ENCODE assay signal across 25 cellular contexts in genomic region chr7:2360791-2361190, GRCh38. TPM values are rescaled to one million over a fixed set of nuclear protein-coding genes. Genes with fewer than 3 reads are reported as not detected.
DNase-seq lines count a peak whose midpoint lies in the region; ATAC-seq and TF ChIP-seq lines count a peak whose summit lies in the region.
"Had no signal": no experiment of that assay in that cellular context is flagged by ENCODE, and none has a peak within 500 bp of the region (broad histone marks: within the 10 kb centered on the region; RNA-seq: fewer than 3 reads in every experiment).

No MANE protein-coding gene starts in this region.

- CTCF ChIA-PET in A673 (lab: Charles Lee) (no interaction called here), HEK293 (lab: Yijun Ruan, JAX) (interaction anchor here (0.6 to 1.2 kb wide), 3 partner anchors 39 to 71 kb away, joined by 3 to 5 read pairs (median 4); no protein-coding TSS in a partner anchor)

- intact Hi-C loops in A673 (cut with micrococcal nuclease; ENCODE audit: unreplicated experiment): no loop called here
- intact Hi-C loops in psoas muscle (cut with DNase I): loop anchor here in 1 of 2 donors (5.0 kb wide), 1 partner anchor 37 kb away; no protein-coding TSS in a partner anchor

- H3K27ac ChIP-seq in A673 (ENCODE audit: low read depth, low read length, poor library complexity, severe bottlenecking): peak overlapping the region; percentile 25
- H3K27ac ChIP-seq in HEK293 (ENCODE audit: extremely low read depth, low read depth, low read length): peak overlapping the region; percentile 28; the same call in 1 of the 2 replicates
- no peak overlapping the region for H3K27ac ChIP-seq in psoas muscle
- no peak overlapping the region for H3K27ac ChIP-seq in MM.1S (ENCODE audit: low read length)
- H3K27ac ChIP-seq: esophagus muscularis mucosa, left ventricle myocardium inferior, vagina, VCaP had no signal

- H3K27me3 Mint-ChIP-seq in glutamatergic neuron (ENCODE audit: unreplicated experiment): no peaks in the 10 kb centered on the region

- H3K4me1 Mint-ChIP-seq in glutamatergic neuron (ENCODE audit: low read depth, unreplicated experiment): peaks cover 13% of the 10 kb centered on the region

- H3K4me2 ChIP-seq in MM.1S (ENCODE audit: low read depth, low read length): no peak overlapping the region

- WGBS in psoas muscle, 3 donors: 75 to 80% (median 76%) methylated on average over 6 of the region's 6 CpGs

- H3K4me3 ChIP-seq in A673 (ENCODE audit: low read depth, low read length, poor library complexity, severe bottlenecking) (no peak overlapping the region), HEK293 (ENCODE audit: low read depth, low read length) (no peak overlapping the region), cardiac fibroblast (replicated peaks in 1 of 2; ENCODE audit: low read depth in 2 of 2, low read length in 2 of 2) (no peak overlapping the region), psoas muscle (no peak overlapping the region), MM.1S (ENCODE audit: low read length) (no peak overlapping the region)
- H3K4me3 ChIP-seq: esophagus muscularis mucosa, left ventricle myocardium inferior, mucosa of descending colon, skin epidermis, vagina had no signal

- H3K9ac ChIP-seq in MM.1S (ENCODE audit: low read length): no peak overlapping the region

- TF ChIP-seq CTCF in A673 (conservative IDR thresholded peaks at IDR 0.05; ENCODE audit: low read depth, low read length) (no peak), HEK293 (tag by site-specific recombination; IDR thresholded peaks at IDR 0.05) (no peak), cardiac fibroblast (IDR thresholded peaks at IDR 0.05; ENCODE audit: low read depth, low read length) (no peak), glutamatergic neuron (IDR thresholded peaks at IDR 0.05; ENCODE audit: partially characterized antibody, unreplicated experiment) (no peak), psoas muscle (IDR thresholded peaks at IDR 0.05) (no peak), MM.1S (IDR thresholded peaks at IDR 0.05; ENCODE audit: low read length) (no peak)

- H3F3A ChIP-seq in MM.1S (ENCODE audit: insufficient read depth, low read length): peaks cover 6% of the 10 kb centered on the region

- no peaks in the 10 kb centered on the region for H3K9me2 ChIP-seq in MM.1S (replicated peaks; ENCODE audit: insufficient read depth, low read length)

- H2AFZ ChIP-seq in MM.1S (ENCODE audit: low read length): no peak overlapping the region

- peaks cover 3% of the 10 kb centered on the region for H3K9me3 Mint-ChIP-seq in glutamatergic neuron (ENCODE audit: unreplicated experiment)
- H3K9me3 Mint-ChIP-seq: CD14-positive monocyte; T-helper 2 cell treated with Interferon-gamma antibody and Interleukin-4, amounts not matched to agents 5 μg/mL and 100 μg/mL, for 36 hours had no signal

- no peak for ATAC-seq in psoas muscle
- ATAC-seq: mucosa of descending colon had no signal

- H3K36me3 Mint-ChIP-seq in glutamatergic neuron (ENCODE audit: unreplicated experiment): no peaks in the 10 kb centered on the region

- peaks cover 58% of the 10 kb centered on the region for H4K20me1 ChIP-seq in MM.1S (ENCODE audit: insufficient read depth, low read length)

- peak overlapping the region; percentile 18 for H3K27ac Mint-ChIP-seq in glutamatergic neuron (ENCODE audit: unreplicated experiment)
- H3K27ac Mint-ChIP-seq: T-helper 2 cell treated with Interferon-gamma antibody and Interleukin-4, amounts not matched to agents 5 μg/mL and 100 μg/mL, for 36 hours had no signal

- no peak overlapping the region for H3K4me3 Mint-ChIP-seq in glutamatergic neuron (ENCODE audit: unreplicated experiment)
- H3K4me3 Mint-ChIP-seq: CD14-positive monocyte; T-helper 2 cell treated with Interferon-gamma antibody and Interleukin-4, amounts not matched to agents 5 μg/mL and 100 μg/mL, for 36 hours had no signal

- POLR2A ChIA-PET in A673 (lab: Charles Lee; ENCODE audit: low non-redundant PET) (no interaction called here), HEK293 (lab: Yijun Ruan, JAX) (interaction anchor here (0.7 kb wide), 1 partner anchor 16 kb away, joined by 3 read pairs; no protein-coding TSS in a partner anchor)

- DNase-seq in A673 (ENCODE audit: low spot score) (no peak), cardiac fibroblast (ENCODE audit: low read depth in 2 of 2) (peak; percentile 61 to 77), glutamatergic neuron (no peak), NCI-H82 treated with DMSO at 0.1 percent for 48 hours (lab: John Stamatoyannopoulos, UW; ENCODE audit: unreplicated experiment) (no peak), psoas muscle (no peak), MM.1S (no peak), dedifferentiated amniotic fluid mesenchymal stem cell (ENCODE audit: extremely low spot score) (no peak)
- DNase-seq: activated CD4-positive, alpha-beta T cell treated with anti-CD3 and anti-CD28 coated beads, Interleukin-2, amount 50 U/mL, for 1 hour; activated effector memory CD4-positive, alpha-beta T cell treated with Interleukin-2 at 50 U/mL for 16 hours; amygdala; central memory CD4-positive, alpha-beta T cell; left ventricle myocardium inferior; mucosa of descending colon; NCI-H1417 treated with DMSO at 0.1 percent for 48 hours; NCI-H2107; NCI-H446 treated with DMSO at 0.1 percent for 48 hours; stimulated activated CD4-positive, alpha-beta T cell treated with anti-CD3 and anti-CD28 coated beads, Interleukin-1b, Interleukin-23, amount 100 ng/mL, for 48 hours; substantia nigra had no signal

- H3K27me3 ChIP-seq in A673 (replicated peaks; ENCODE audit: insufficient read depth, low read depth, low read length, poor library complexity) (no peaks in the 10 kb centered on the region), psoas muscle (ENCODE audit: insufficient read depth in 3 of 3, low read length in 2 of 3) (no peaks in the 10 kb centered on the region), MM.1S (replicated peaks; ENCODE audit: insufficient read depth, low read length) (no peaks in the 10 kb centered on the region)
- H3K27me3 ChIP-seq: esophagus muscularis mucosa, vagina had no signal

- H3K36me3 ChIP-seq in A673 (ENCODE audit: insufficient read depth, low read length, poor library complexity, severe bottlenecking): peaks cover 85% of the 10 kb centered on the region
- H3K36me3 ChIP-seq in HEK293 (ENCODE audit: control insufficient read depth in 2 of 2, insufficient read depth in 1 of 2, low read length in 2 of 2): peaks cover 49 to 85% of the 10 kb centered on the region in 2 experiments
- H3K36me3 ChIP-seq in psoas muscle (ENCODE audit: insufficient read depth in 1 of 2, low read depth in 1 of 2): peaks cover 8 to 93% of the 10 kb centered on the region in 2 donors
- H3K36me3 ChIP-seq in MM.1S (replicated peaks; ENCODE audit: insufficient read depth, low read length): peaks cover 29% of the 10 kb centered on the region

- H3K4me1 ChIP-seq in A673 (ENCODE audit: insufficient read depth, low read length, poor library complexity, severe bottlenecking) (peaks cover 43% of the 10 kb centered on the region), HEK293 (ENCODE audit: control insufficient read depth, insufficient read depth, low read length) (peaks cover 19% of the 10 kb centered on the region), psoas muscle (peaks cover 43% of the 10 kb centered on the region), MM.1S (ENCODE audit: low read length) (peaks cover 8% of the 10 kb centered on the region)

- H3K9me3 ChIP-seq in A673 (ENCODE audit: low read depth, low read length, poor library complexity, severe bottlenecking): no peaks in the 10 kb centered on the region
- no peaks in the 10 kb centered on the region for H3K9me3 ChIP-seq in HEK293 (ENCODE audit: control insufficient read depth, insufficient read depth, low read depth, low read length)
- H3K9me3 ChIP-seq in psoas muscle: no peaks in the 10 kb centered on the region
- no peaks in the 10 kb centered on the region for H3K9me3 ChIP-seq in MM.1S (replicated peaks; ENCODE audit: insufficient read depth, low read length)
- H3K9me3 ChIP-seq: esophagus muscularis mucosa, left ventricle myocardium inferior, mucosa of descending colon, vagina had no signal

- no TSS peak for BruUV-seq in A673 (replicated peaks; lab: Mats Ljungman, UMichigan)

- H3K79me2 ChIP-seq in MM.1S (ENCODE audit: low read length): peaks cover 96% of the 10 kb centered on the region

TF ChIP-seq in HEK293, 187 proteins besides CTCF, POLR2A, EP300 and RAD21 (continues in another document):
- TF ChIP-seq ZNF416 (tag by site-specific recombination; IDR thresholded peaks at IDR 0.05) (no peak), ZNF701 (tag by site-specific recombination; IDR thresholded peaks at IDR 0.05) (no peak), ZSCAN16 (tag by site-specific recombination; IDR thresholded peaks at IDR 0.05) (no peak), ZNF394 (tag by site-specific recombination; IDR thresholded peaks at IDR 0.05; ENCODE audit: borderline replicate concordance) (no peak), PRDM6 (tag by site-specific recombination; IDR thresholded peaks at IDR 0.05) (peak; percentile 48; the same call in 1 of the 2 replicates), GFI1B (tag by site-specific recombination; IDR thresholded peaks at IDR 0.05) (no peak)

RNA-seq across cellular contexts. Expression of gene EIF3B, which starts 6.2 kb away (rescaled TPM):
- 356 and 364 TPM in 2 replicates for total RNA-seq in A673 (2021)
- 136 TPM for total RNA-seq in glutamatergic neuron (ENCODE audit: unreplicated experiment)
- 100 to 1,000 TPM; 101 to 203 (median 180) TPM for total RNA-seq in psoas muscle
- polyA plus RNA-seq in psoas muscle: 100 to 1,000 TPM; 113 to 275 (median 159) TPM

RNA-seq across cellular contexts. Expression of gene CHST12, which starts 42.6 kb away (rescaled TPM):
- 19.7 and 21.8 TPM in 2 replicates for total RNA-seq in A673 (2021)
- total RNA-seq in glutamatergic neuron (ENCODE audit: unreplicated experiment): 27.3 TPM
- 10 to 100 TPM in 1 of 4 donors, 1 to 10 TPM in 3; 6.6 to 12.0 (median 9.4) TPM for total RNA-seq in psoas muscle
- polyA plus RNA-seq in psoas muscle: 1 to 10 TPM; 7.7 to 8.2 (median 8.1) TPM

RNA-seq across cellular contexts. Expression of gene SNX8, which starts 46.5 kb away (rescaled TPM):
- 42.9 and 52.1 TPM in 2 replicates for total RNA-seq in A673 (2021)
- 22.2 TPM for total RNA-seq in glutamatergic neuron (ENCODE audit: unreplicated experiment)
- total RNA-seq in psoas muscle: 10 to 100 TPM; 13.4 to 25.1 (median 21.7) TPM
- polyA plus RNA-seq in psoas muscle: 10 to 100 TPM in 2 of 3 donors, 1 to 10 TPM in 1; 8.4 to 14.3 (median 12.3) TPM

Comparison
In these comparisons a context has a peak if more than half of its experiments do, and no peak if none do; other contexts are left out.
1. DNase-seq: peak in cardiac fibroblast (2 of 2); none in A673 (single experiment), glutamatergic neuron (single experiment), NCI-H82 treated with DMSO at 0.1 percent for 48 hours (single experiment), psoas muscle (0 of 2), MM.1S (single experiment) and dedifferentiated amniotic fluid mesenchymal stem cell (single experiment).
2. H3K27ac ChIP-seq: peak in A673 (single experiment) and HEK293 (single experiment); none in psoas muscle (single experiment) and MM.1S (single experiment).